8 cellular contexts compared by ENCODE assay signal in genomic region chr6:5422321-5422915, GRCh38.
A peak's percentile ranks its signal among the peaks of the same experiment; 100 is the strongest.
DNase-seq lines count a peak whose midpoint lies in the region; ATAC-seq and TF ChIP-seq lines count a peak whose summit lies in the region.

No MANE protein-coding gene starts in this region.

- no peak overlapping the region for H3K27ac ChIP-seq in CD8-positive, alpha-beta memory T cell (ENCODE audit: low read depth, low read length)

- POLR2A ChIA-PET in CD8-positive, alpha-beta memory T cell (lab: Charles Lee), result no interaction called here

- no peaks in the 10 kb centered on the region for H3K4me1 ChIP-seq in CD8-positive, alpha-beta memory T cell (ENCODE audit: insufficient read depth, low read length)

- TF ChIP-seq CTCF in choroid plexus epithelial cell (conservative IDR thresholded peaks at IDR 0.05; ENCODE audit: low read depth, low read length) (peak; percentile 91), nephron progenitor cell (IDR thresholded peaks at IDR 0.05) (peak; percentile 37)

- no peaks in the 10 kb centered on the region for H3K27me3 ChIP-seq in CD8-positive, alpha-beta memory T cell (ENCODE audit: insufficient read depth, low read length, poor library complexity, severe bottlenecking)

- no peaks in the 10 kb centered on the region for H3K9me3 ChIP-seq in CD8-positive, alpha-beta memory T cell (ENCODE audit: low read length)

- peak; percentile 50 for ATAC-seq in stimulated activated naive CD8-positive, alpha-beta T cell treated with anti-CD3 and anti-CD28 coated beads, Interleukin-15, amount 100 ng/mL, for 72 hours
- ATAC-seq in stimulated activated naive CD8-positive, alpha-beta T cell treated with anti-CD3 and anti-CD28 coated beads, Interleukin-15, Interleukin-2, amounts not matched to agents 100 U/mL and 50 U/mL, for 24 hours, result no peak

- DNase-seq in stimulated activated naive CD8-positive, alpha-beta T cell treated with anti-CD3 and anti-CD28 coated beads, Interleukin-15, amount 100 ng/mL, for 72 hours, result no peak
- no peak for DNase-seq in stimulated activated naive CD8-positive, alpha-beta T cell treated with anti-CD3 and anti-CD28 coated beads, Interleukin-15, Interleukin-2, amounts not matched to agents 100 U/mL and 50 U/mL, for 24 hours
- DNase-seq in NCI-H510A treated with DMSO at 0.1 percent for 48 hours (lab: John Stamatoyannopoulos, UW) (peak; percentile 20), choroid plexus epithelial cell (ENCODE audit: low read depth) (peak; percentile 78), nephron progenitor cell (peak; percentile 14), NOMO-1 treated with dmso at 0.1 percent for 144 hours (lab: John Stamatoyannopoulos, UW; ENCODE audit: unreplicated experiment) (no peak)
- DNase-seq in CD8-positive, alpha-beta memory T cell, result no peak
- DNase-seq in activated CD8-positive, alpha-beta memory T cell treated with anti-CD3 and anti-CD28 coated beads for 24 hours, result no peak

- peaks cover 18% of the 10 kb centered on the region for H3K4me1 Mint-ChIP-seq in stimulated activated naive CD8-positive, alpha-beta T cell treated with anti-CD3 and anti-CD28 coated beads, Interleukin-15, amount 100 ng/mL, for 72 hours
- peaks cover 5% of the 10 kb centered on the region for H3K4me1 Mint-ChIP-seq in nephron progenitor cell
- peaks cover 5 to 10% (median 5%) of the 10 kb centered on the region in 3 donors for H3K4me1 Mint-ChIP-seq in CD8-positive, alpha-beta memory T cell

- H3K36me3 Mint-ChIP-seq in nephron progenitor cell (ENCODE audit: low read depth), result peaks cover 51% of the 10 kb centered on the region
- peaks cover 14 to 37% (median 27%) of the 10 kb centered on the region in 3 donors for H3K36me3 Mint-ChIP-seq in CD8-positive, alpha-beta memory T cell

- H3K27me3 Mint-ChIP-seq in stimulated activated naive CD8-positive, alpha-beta T cell treated with anti-CD3 and anti-CD28 coated beads, Interleukin-15, amount 100 ng/mL, for 72 hours, result no peaks in the 10 kb centered on the region
- H3K27me3 Mint-ChIP-seq in nephron progenitor cell (ENCODE audit: low read depth, poor library complexity), result peaks cover 6% of the 10 kb centered on the region
- H3K27me3 Mint-ChIP-seq in CD8-positive, alpha-beta memory T cell, result no peaks in the 10 kb centered on the region

- H3K4me3 Mint-ChIP-seq in stimulated activated naive CD8-positive, alpha-beta T cell treated with anti-CD3 and anti-CD28 coated beads, Interleukin-15, amount 100 ng/mL, for 72 hours, result no peak overlapping the region
- no peak overlapping the region for H3K4me3 Mint-ChIP-seq in nephron progenitor cell
- H3K4me3 Mint-ChIP-seq in CD8-positive, alpha-beta memory T cell, result no peak overlapping the region

- no peak overlapping the region for H3K27ac Mint-ChIP-seq in stimulated activated naive CD8-positive, alpha-beta T cell treated with anti-CD3 and anti-CD28 coated beads, Interleukin-15, amount 100 ng/mL, for 72 hours
- H3K27ac Mint-ChIP-seq in nephron progenitor cell, result no peak overlapping the region
- no peak overlapping the region for H3K27ac Mint-ChIP-seq in CD8-positive, alpha-beta memory T cell

- CTCF ChIA-PET in CD8-positive, alpha-beta memory T cell (lab: Charles Lee), result no interaction called here

- H3K36me3 ChIP-seq in CD8-positive, alpha-beta memory T cell (ENCODE audit: insufficient read depth, low read length), result no peaks in the 10 kb centered on the region

- H3K9me3 Mint-ChIP-seq in stimulated activated naive CD8-positive, alpha-beta T cell treated with anti-CD3 and anti-CD28 coated beads, Interleukin-15, amount 100 ng/mL, for 72 hours, result peaks cover 5 to 6% of the 10 kb centered on the region in 2 donors
- peaks cover 31% of the 10 kb centered on the region for H3K9me3 Mint-ChIP-seq in nephron progenitor cell
- H3K9me3 Mint-ChIP-seq in CD8-positive, alpha-beta memory T cell, result peaks cover 0 to 6% (median 4%) of the 10 kb centered on the region in 5 donors

- no peak overlapping the region for H3K4me3 ChIP-seq in choroid plexus epithelial cell (ENCODE audit: low read depth, low read length)
- no peak overlapping the region for H3K4me3 ChIP-seq in CD8-positive, alpha-beta memory T cell (ENCODE audit: low read length)

Comparison
In these comparisons a context has a peak if more than half of its experiments do, and no peak if none do; other contexts are left out.
1. DNase-seq: peak in NCI-H510A treated with DMSO at 0.1 percent for 48 hours (single experiment), choroid plexus epithelial cell (single experiment) and nephron progenitor cell (single experiment); none in stimulated activated naive CD8-positive, alpha-beta T cell treated with anti-CD3 and anti-CD28 coated beads, Interleukin-15, amount 100 ng/mL, for 72 hours (0 of 2), stimulated activated naive CD8-positive, alpha-beta T cell treated with anti-CD3 and anti-CD28 coated beads, Interleukin-15, Interleukin-2, amounts not matched to agents 100 U/mL and 50 U/mL, for 24 hours (single experiment), NOMO-1 treated with dmso at 0.1 percent for 144 hours (single experiment), CD8-positive, alpha-beta memory T cell (0 of 5) and activated CD8-positive, alpha-beta memory T cell treated with anti-CD3 and anti-CD28 coated beads for 24 hours (single experiment).